In genomic region chr2:24915796-24916195, GRCh38 we compare ENCODE assay signal across 27 cellular contexts. TPM values are rescaled to one million over a fixed set of nuclear protein-coding genes. Genes with fewer than 3 reads are reported as not detected.
DNase-seq lines count a peak whose midpoint lies in the region; ATAC-seq, FAIRE-seq and TF ChIP-seq lines count a peak whose summit lies in the region.
"Had no signal": no experiment of that assay in that cellular context is flagged by ENCODE, and none has a peak within 500 bp of the region (broad histone marks: within the 10 kb centered on the region; RNA-seq: fewer than 3 reads in every experiment).

No MANE protein-coding gene starts in this region.

- H3K4me1 Mint-ChIP-seq in chondrocyte (ENCODE audit: low read depth) = peaks cover 48% of the 10 kb centered on the region

- peak overlapping the region; percentile 57 for H3K27ac Mint-ChIP-seq in chondrocyte (ENCODE audit: unreplicated experiment)
- H3K27ac Mint-ChIP-seq: memory B cell had no signal

- H3K4ac ChIP-seq in neuronal stem cell (ENCODE audit: low read length) = no peak overlapping the region

- H3K4me3 ChIP-seq in HepG2 (replicated peaks in 1 of 3; ENCODE audit: insufficient read depth in 1 of 3, low read depth in 2 of 3, low read length in 3 of 3) (no peak overlapping the region), right lobe of liver (no peak overlapping the region), neuronal stem cell (ENCODE audit: low read length in 2 of 2) (no peak overlapping the region)
- H3K4me3 ChIP-seq: SK-N-MC, stomach, tibial artery had no signal

- H2BK5ac ChIP-seq in neuronal stem cell (ENCODE audit: low read length) = no peak overlapping the region

- FAIRE-seq in HepG2 (lab: Jason Lieb, UNC) = no peak
- FAIRE-seq: endothelial cell of umbilical vein, HTR-8/SVneo had no signal

- H3K4me1 ChIP-seq in HepG2 (ENCODE audit: insufficient read depth, low read length) (peaks cover 9% of the 10 kb centered on the region), right lobe of liver (no peaks in the 10 kb centered on the region), neuronal stem cell (ENCODE audit: control insufficient read depth in 2 of 2, insufficient read depth in 1 of 2, low read depth in 1 of 2, low read length in 2 of 2) (peaks cover 2 to 14% of the 10 kb centered on the region in 2 donors)

- peaks cover 16% of the 10 kb centered on the region for H3K79me1 ChIP-seq in neuronal stem cell (ENCODE audit: low read depth, low read length)

- no peak overlapping the region for H3K14ac ChIP-seq in neuronal stem cell (ENCODE audit: low read length)

- no peak overlapping the region for H2BK15ac ChIP-seq in neuronal stem cell (ENCODE audit: low read length)

- H3K18ac ChIP-seq in neuronal stem cell (ENCODE audit: low read length) = no peak overlapping the region

- no peaks in the 10 kb centered on the region for H3K27me3 Mint-ChIP-seq in chondrocyte (ENCODE audit: low read depth)
- H3K27me3 Mint-ChIP-seq: memory B cell had no signal

- POLR2A ChIA-PET in HepG2 (lab: Yijun Ruan, JAX) = no interaction called here

- H4K8ac ChIP-seq in neuronal stem cell (ENCODE audit: low read depth, low read length) = no peak overlapping the region

- intact Hi-C loops in HepG2 (cut with micrococcal nuclease; ENCODE audit: unreplicated experiment) (no loop called here), right lobe of liver (cut with DNase I) (no loop called here), posterior vena cava (cut with DNase I) (loop anchor here in 1 of 2 donors (1.0 kb wide), 1 partner anchor 48 kb away; no protein-coding TSS in a partner anchor)

- TF ChIP-seq CTCF in HepG2 (CRISPR knock-in tag; IDR thresholded peaks at IDR 0.05) (no peak), right lobe of liver (IDR thresholded peaks at IDR 0.05) (no peak), chondrocyte (IDR thresholded peaks at IDR 0.05) (no peak)

- no peak overlapping the region for H2AFZ ChIP-seq in HepG2 (ENCODE audit: low read length)
- no peak overlapping the region for H2AFZ ChIP-seq in neuronal stem cell (ENCODE audit: low read length)

- in situ Hi-C loops in HepG2 (cut with HindIII; ENCODE audit: extremely low pct_ligation_motif_present, low pct_unique_long_range_greater_than_20kb) = no loop called here

- no TSS peak for BruUV-seq in HepG2 (replicated peaks; lab: Mats Ljungman, UMichigan)

- no peak for TF ChIP-seq EP300 in HepG2 (IDR thresholded peaks at IDR 0.05; ENCODE audit: low read depth in 2 of 2, low read length in 2 of 2)
- TF ChIP-seq EP300 in HepG2 (CRISPR knock-in tag; IDR thresholded peaks at IDR 0.05; ENCODE audit: borderline replicate concordance) = no peak

- 24% methylated on average over 3 of the region's 4 CpGs for WGBS in HepG2 (ENCODE audit: low lambda C conversion rate)
- WGBS in right lobe of liver (ENCODE audit: insufficient coverage, low coverage, low lambda C conversion rate, missing lambda C conversion rate) = 90% methylated on average over 3 of the region's 4 CpGs
- no CpG with 5 or more reads among the region's 4 CpGs for whole genome bisulfite sequencing in neuronal stem cell (ENCODE audit: extremely low coverage in 2 of 2, insufficient read length in 2 of 2, insufficient replicate concordance in 1 of 2), 2 donors

- no peak for TF ChIP-seq POLR2A in HepG2 (IDR thresholded peaks at IDR 0.05; ENCODE audit: insufficient read depth in 1 of 2, low read depth in 2 of 2, low read length in 2 of 2)
- TF ChIP-seq POLR2A in right lobe of liver (IDR thresholded peaks at IDR 0.05) = no peak

- no peaks in the 10 kb centered on the region for H3K79me2 ChIP-seq in HepG2 (ENCODE audit: insufficient read depth, low read length)

- no peak for TF ChIP-seq RAD21 in HepG2 (CRISPR knock-in tag; IDR thresholded peaks at IDR 0.05)

- H3K9me3 ChIP-seq in HepG2 (ENCODE audit: low read length) (no peaks in the 10 kb centered on the region), right lobe of liver (no peaks in the 10 kb centered on the region), neuronal stem cell (replicated peaks in 1 of 2; ENCODE audit: control insufficient read depth in 2 of 2, insufficient read depth in 1 of 2, low read depth in 1 of 2, low read length in 2 of 2) (no peaks in the 10 kb centered on the region)
- H3K9me3 ChIP-seq: heart left ventricle, stomach, tibial artery had no signal

- no peak for DNase-seq in HepG2 (ENCODE audit: low spot score)
- no peak for DNase-seq in right lobe of liver
- no peak for DNase-seq in chondrocyte (ENCODE audit: low spot score)
- DNase-seq in posterior vena cava (ENCODE audit: low spot score) = peak; percentile 67
- DNase-seq in SW480 (ENCODE audit: low spot score) = no peak
- no peak for DNase-seq in neuronal stem cell (ENCODE audit: low spot score)
- DNase-seq in NCI-H446 (lab: John Stamatoyannopoulos, UW) = no peak
- DNase-seq: ACHN; activated CD4-positive, alpha-beta T cell treated with anti-CD3 and anti-CD28 coated beads for 48 hours; activated naive CD4-positive, alpha-beta T cell; activated T-cell treated with anti-CD3 and anti-CD28 coated beads, Interleukin-2, amount 50 U/mL, for 1 hour; KG1; NCI-H1417 treated with DMSO at 0.1 percent for 48 hours; NCI-H2081; NCI-H774; posterior cingulate gyrus; stimulated activated CD4-positive, alpha-beta T cell treated with anti-CD3 and anti-CD28 coated beads, Interleukin-1b, Interleukin-23, amount 100 ng/mL, for 48 hours; stomach; tibial artery had no signal

- CTCF ChIA-PET in HepG2 (lab: Yijun Ruan, JAX; ENCODE audit: low intra/inter-chr PET ratio, low total read pairs) = no interaction called here

- no peak overlapping the region for H2AK5ac ChIP-seq in neuronal stem cell (ENCODE audit: low read depth, low read length)

- no peaks in the 10 kb centered on the region for H3K36me3 ChIP-seq in HepG2 (replicated peaks in 1 of 2; ENCODE audit: control insufficient read depth in 1 of 2, insufficient read depth in 2 of 2, low read length in 2 of 2)
- no peaks in the 10 kb centered on the region for H3K36me3 ChIP-seq in right lobe of liver
- peaks cover 21 to 71% of the 10 kb centered on the region in 2 donors for H3K36me3 ChIP-seq in neuronal stem cell (replicated peaks in 1 of 2; ENCODE audit: control insufficient read depth in 2 of 2, insufficient read depth in 2 of 2, low read length in 2 of 2)

- H2BK120ac ChIP-seq in neuronal stem cell (ENCODE audit: low read depth, low read length) = no peak overlapping the region

- H3K9ac ChIP-seq in HepG2 (ENCODE audit: insufficient read depth, low read depth, low read length) = no peak overlapping the region
- no peak overlapping the region for H3K9ac ChIP-seq in neuronal stem cell (ENCODE audit: low read depth, low read length, poor library complexity)

- H3K27ac ChIP-seq in HepG2 (ENCODE audit: extremely low read length, insufficient read depth, low read length) (no peak overlapping the region), right lobe of liver (no peak overlapping the region), neuronal stem cell (replicated peaks; ENCODE audit: low read length) (no peak overlapping the region)
- H3K27ac ChIP-seq: SK-N-MC had no signal

- H3K36me3 Mint-ChIP-seq in chondrocyte (ENCODE audit: low read depth) = peaks cover 7% of the 10 kb centered on the region
- H3K36me3 Mint-ChIP-seq: memory B cell had no signal

- no peaks in the 10 kb centered on the region for H3K9me3 Mint-ChIP-seq in chondrocyte (ENCODE audit: low read depth)
- H3K9me3 Mint-ChIP-seq: memory B cell, neural crest cell had no signal

- no peak overlapping the region for H2BK12ac ChIP-seq in neuronal stem cell (ENCODE audit: low read length)

- H3K4me2 ChIP-seq in HepG2 (ENCODE audit: low read depth, low read length) (no peak overlapping the region), neuronal stem cell (ENCODE audit: insufficient read depth, low read length, poor library complexity, severe bottlenecking) (no peak overlapping the region)

- ATAC-seq in HepG2 (no peak), right lobe of liver (no peak), HG03108 (IDR thresholded peaks at IDR 0.05; ENCODE audit: unreplicated experiment) (no peak)
- ATAC-seq: HCT116 had no signal

- H3K27me3 ChIP-seq in HepG2 (ENCODE audit: control insufficient read depth in 1 of 2, insufficient read depth in 2 of 2, low read length in 2 of 2) = peaks cover 20 to 70% of the 10 kb centered on the region in 2 experiments
- no peaks in the 10 kb centered on the region for H3K27me3 ChIP-seq in right lobe of liver
- no peaks in the 10 kb centered on the region for H3K27me3 ChIP-seq in neuronal stem cell (ENCODE audit: control insufficient read depth in 3 of 3, insufficient read depth in 3 of 3, low read depth in 1 of 3, low read length in 3 of 3)
- H3K27me3 ChIP-seq: heart left ventricle, stomach, tibial artery had no signal

- H3K23ac ChIP-seq in neuronal stem cell (ENCODE audit: low read depth, low read length, poor library complexity) = no peak overlapping the region

- no peak overlapping the region for H4K91ac ChIP-seq in neuronal stem cell (ENCODE audit: low read depth, low read length, poor library complexity)

- peak overlapping the region; percentile 25 for H3K4me3 Mint-ChIP-seq in chondrocyte (ENCODE audit: unreplicated experiment)
- H3K4me3 Mint-ChIP-seq: memory B cell had no signal

- H4K20me1 ChIP-seq in HepG2 (ENCODE audit: insufficient read depth, low read length) = no peaks in the 10 kb centered on the region; the same call in 1 of the 2 replicates

RNA-seq across cellular contexts. Expression of gene ADCY3, which starts 4.2 kb away (rescaled TPM):
- total RNA-seq in HepG2 (2016; rRNA removed; fragmentation: Illumina TruSeq; extraction: Trizol) (0.11 TPM in 1 of 2 replicates, not detected in the other), right lobe of liver (1 to 10 TPM; 2.2 to 7.0 (median 5.6) TPM), chondrocyte (57.5 to 69.3 TPM (median 62.6 TPM) in 3 replicates), posterior vena cava (100 to 1,000 TPM in 1 of 2 donors, 10 to 100 TPM in 1; 99.5 to 129 TPM)
- total RNA-seq in HepG2 (2016; cell fraction: cytosol; rRNA removed; fragmentation: Illumina TruSeq; extraction: Trizol; ENCODE audit: low read depth) = not detected in 2 replicates
- 0.13 and 0.21 TPM in 2 replicates for total RNA-seq in HepG2 (2016; cell fraction: insoluble cytoplasmic fraction; rRNA removed; fragmentation: Illumina TruSeq; extraction: Trizol)
- total RNA-seq in HepG2 (2016; cell fraction: membrane; rRNA removed; fragmentation: Illumina TruSeq; extraction: Trizol) = 0.21 TPM in 1 of 2 replicates, not detected in the other
- total RNA-seq in HepG2 (2016; cell fraction: nucleus; rRNA removed; fragmentation: Illumina TruSeq; extraction: Trizol) = not detected in 2 replicates
- polyA plus RNA-seq in HepG2 (2011; rRNA removed) = 0.40 and 0.61 TPM in 2 replicates
- polyA plus RNA-seq in HepG2 (2011; cell fraction: cytosol; rRNA removed) = 0.10 and 0.42 TPM in 2 replicates
- polyA plus RNA-seq in HepG2 (2011; cell fraction: nucleus; rRNA removed) = 1.8 and 2.6 TPM in 2 replicates
- 0.12 and 0.13 TPM in 2 replicates for polyA plus RNA-seq in HepG2 (2012)
- not detected in 2 replicates for polyA plus RNA-seq in HepG2 (2016; cell fraction: cytosol; fragmentation: Illumina TruSeq; extraction: Trizol; ENCODE audit: low read depth)
- not detected in 2 replicates for polyA plus RNA-seq in HepG2 (2016; cell fraction: insoluble cytoplasmic fraction; fragmentation: Illumina TruSeq; extraction: Trizol; ENCODE audit: low read depth)
- polyA plus RNA-seq in HepG2 (2016; cell fraction: membrane; fragmentation: Illumina TruSeq; extraction: Trizol; ENCODE audit: low read depth) = 0.36 TPM in 1 of 2 replicates, not detected in the other
- not detected in 2 replicates for polyA plus RNA-seq in HepG2 (2016; cell fraction: nucleus; fragmentation: Illumina TruSeq; extraction: Trizol; ENCODE audit: insufficient read depth, low read depth)
- polyA minus RNA-seq in HepG2 (2011; rRNA and poly(A)+ RNA removed; ENCODE audit: low replicate concordance) = 1.3 and 222 TPM in 2 replicates
- 1.1 and 1.8 TPM in 2 replicates for polyA minus RNA-seq in HepG2 (2011; cell fraction: cytosol; rRNA and poly(A)+ RNA removed)
- polyA minus RNA-seq in HepG2 (2011; cell fraction: nucleus; rRNA and poly(A)+ RNA removed) = 0.77 and 1.2 TPM in 2 replicates
- polyA plus RNA-seq in neuronal stem cell (2013, experiment 1 of 2) = 31.1 TPM
- 29.1 TPM for polyA plus RNA-seq in neuronal stem cell (2013, experiment 2 of 2)

RNA-seq across cellular contexts. Expression of gene DNAJC27, which starts 56.0 kb away (rescaled TPM):
- total RNA-seq in HepG2 (2016; rRNA removed; fragmentation: Illumina TruSeq; extraction: Trizol) (2.3 and 3.1 TPM in 2 replicates), right lobe of liver (1 to 10 TPM; 1.1 to 2.1 (median 1.7) TPM), chondrocyte (3.8 to 4.9 TPM (median 4.0 TPM) in 3 replicates), posterior vena cava (1 to 10 TPM; 5.6 to 7.2 TPM)
- 0.79 and 1.5 TPM in 2 replicates for total RNA-seq in HepG2 (2016; cell fraction: cytosol; rRNA removed; fragmentation: Illumina TruSeq; extraction: Trizol; ENCODE audit: low read depth)
- total RNA-seq in HepG2 (2016; cell fraction: insoluble cytoplasmic fraction; rRNA removed; fragmentation: Illumina TruSeq; extraction: Trizol) = 2.2 and 3.0 TPM in 2 replicates
- total RNA-seq in HepG2 (2016; cell fraction: membrane; rRNA removed; fragmentation: Illumina TruSeq; extraction: Trizol) = 1.4 and 1.5 TPM in 2 replicates
- 7.0 and 8.0 TPM in 2 replicates for total RNA-seq in HepG2 (2016; cell fraction: nucleus; rRNA removed; fragmentation: Illumina TruSeq; extraction: Trizol)
- polyA plus RNA-seq in HepG2 (2011; rRNA removed) = 3.7 TPM in 2 replicates
- 1.2 and 1.8 TPM in 2 replicates for polyA plus RNA-seq in HepG2 (2011; cell fraction: cytosol; rRNA removed)
- 6.6 and 7.5 TPM in 2 replicates for polyA plus RNA-seq in HepG2 (2011; cell fraction: nucleus; rRNA removed)
- polyA plus RNA-seq in HepG2 (2012) = 3.3 and 3.4 TPM in 2 replicates
- polyA plus RNA-seq in HepG2 (2016; cell fraction: cytosol; fragmentation: Illumina TruSeq; extraction: Trizol; ENCODE audit: low read depth) = 0.52 and 1.00 TPM in 2 replicates
- 1.5 and 1.7 TPM in 2 replicates for polyA plus RNA-seq in HepG2 (2016; cell fraction: insoluble cytoplasmic fraction; fragmentation: Illumina TruSeq; extraction: Trizol; ENCODE audit: low read depth)
- polyA plus RNA-seq in HepG2 (2016; cell fraction: membrane; fragmentation: Illumina TruSeq; extraction: Trizol; ENCODE audit: low read depth) = 1.0 TPM in 2 replicates
- polyA plus RNA-seq in HepG2 (2016; cell fraction: nucleus; fragmentation: Illumina TruSeq; extraction: Trizol; ENCODE audit: insufficient read depth, low read depth) = 5.5 and 6.3 TPM in 2 replicates
- polyA minus RNA-seq in HepG2 (2011; rRNA and poly(A)+ RNA removed; ENCODE audit: low replicate concordance) = 2.1 and 3.3 TPM in 2 replicates
- polyA minus RNA-seq in HepG2 (2011; cell fraction: cytosol; rRNA and poly(A)+ RNA removed) = 1.2 and 1.5 TPM in 2 replicates
- 18.9 and 22.9 TPM in 2 replicates for polyA minus RNA-seq in HepG2 (2011; cell fraction: nucleus; rRNA and poly(A)+ RNA removed)
- 6.1 TPM for polyA plus RNA-seq in neuronal stem cell (2013, experiment 1 of 2)
- polyA plus RNA-seq in neuronal stem cell (2013, experiment 2 of 2) = 5.5 TPM
